In the genomic region with DNA sequence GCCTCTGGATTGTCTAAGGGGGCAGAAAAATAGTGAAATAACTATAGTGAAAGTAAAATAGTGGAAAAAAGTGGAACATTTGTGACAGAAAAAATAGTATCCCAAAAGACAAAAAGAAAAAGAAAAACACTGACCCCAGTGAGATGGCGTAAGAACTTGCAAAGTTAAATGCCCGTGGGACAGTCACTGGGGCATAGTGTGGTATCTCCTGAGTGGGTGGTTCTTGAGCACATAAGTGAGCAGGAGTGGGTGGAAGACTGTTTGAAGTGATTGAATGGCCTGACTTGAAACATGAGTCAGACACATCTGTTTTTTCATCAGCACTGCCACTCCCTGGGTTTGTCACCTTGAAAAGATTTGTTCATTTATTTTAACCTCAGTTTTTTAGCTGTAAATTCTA, we compare ENCODE assay signal across 9 cellular contexts. TPM values are rescaled to one million over a fixed set of nuclear protein-coding genes. Genes with fewer than 3 reads are reported as not detected.
A peak's percentile ranks its signal among the peaks of the same experiment; 100 is the strongest.
DNase-seq lines count a peak whose midpoint lies in the region; ATAC-seq and TF ChIP-seq lines count a peak whose summit lies in the region.
"Had no signal": no experiment of that assay in that cellular context is flagged by ENCODE, and none has a peak within 500 bp of the region (broad histone marks: within the 10 kb centered on the region; RNA-seq: fewer than 3 reads in every experiment).

No MANE protein-coding gene starts in this region.

- peak overlapping the region; percentile 100 for H3K4me3 Mint-ChIP-seq in CD8-positive, alpha-beta T cell
- H3K4me3 Mint-ChIP-seq in natural killer cell: peak overlapping the region; percentile 100

- H3K27ac Mint-ChIP-seq in CD8-positive, alpha-beta T cell: peak overlapping the region; percentile 83
- peak overlapping the region; percentile 78 to 88 for H3K27ac Mint-ChIP-seq in natural killer cell

- peaks cover 70% of the 10 kb centered on the region for H3K4me1 Mint-ChIP-seq in CD8-positive, alpha-beta T cell (ENCODE audit: low read depth)
- H3K4me1 Mint-ChIP-seq in natural killer cell: peaks cover 50 to 54% of the 10 kb centered on the region in 2 donors

- H3K27ac ChIP-seq in CD8-positive, alpha-beta T cell (ENCODE audit: low read depth, low read length): no peak overlapping the region
- H3K27ac ChIP-seq: gastrocnemius medialis had no signal

- POLR2A ChIA-PET in CD8-positive, alpha-beta T cell (lab: Charles Lee): interaction anchor here (1.4 kb wide), 1 partner anchor 23 kb away, joined by 5 read pairs; no protein-coding TSS in a partner anchor

- intact Hi-C loops in CD8-positive, alpha-beta T cell (cut with DNase I, micrococcal nuclease): loop anchor here in 1 of 2 experiments (5.0 to 10.0 kb wide), 5 partner anchors 101 to 829 kb away; partner anchors contain the start of genes ZNF429, ZNF626, ZNF708 and ZNF85
- intact Hi-C loops in natural killer cell (cut with micrococcal nuclease): loop anchor here (10.0 kb wide), 2 partner anchors 98 to 122 kb away; partner anchors contain the start of genes ZNF431 and ZNF85

- H3K27me3 Mint-ChIP-seq in CD8-positive, alpha-beta T cell (ENCODE audit: low read depth): no peaks in the 10 kb centered on the region
- H3K27me3 Mint-ChIP-seq in natural killer cell (ENCODE audit: low read depth in 2 of 2): no peaks in the 10 kb centered on the region

- peaks cover 38% of the 10 kb centered on the region for H3K4me1 ChIP-seq in CD8-positive, alpha-beta T cell (ENCODE audit: insufficient read depth, low read length)

- in situ Hi-C loops in astrocyte of the spinal cord (cut with HindIII; ENCODE audit: low sequenced_read_pairs): no loop called here

- no peaks in the 10 kb centered on the region for H3K27me3 ChIP-seq in CD8-positive, alpha-beta T cell (ENCODE audit: insufficient read depth, low read length)
- H3K27me3 ChIP-seq: gastrocnemius medialis had no signal

- no peaks in the 10 kb centered on the region for H3K9me3 Mint-ChIP-seq in CD8-positive, alpha-beta T cell
- no peaks in the 10 kb centered on the region for H3K9me3 Mint-ChIP-seq in natural killer cell

- DNase-seq in CD8-positive, alpha-beta T cell: peak in 2 of 7 experiments; percentile 14 to 22
- DNase-seq in MV-4-11 (lab: John Stamatoyannopoulos, UW) (peak; percentile 27), astrocyte of the spinal cord (ENCODE audit: low read depth, low spot score) (peak; percentile 38), natural killer cell (no peak), NCI-H1436 (lab: John Stamatoyannopoulos, UW) (no peak), medulla oblongata (ENCODE audit: extremely low spot score) (no peak)
- DNase-seq: gastrocnemius medialis had no signal

- no peak for ATAC-seq in CD8-positive, alpha-beta T cell
- ATAC-seq in natural killer cell (no peak), GM21390 (IDR thresholded peaks at IDR 0.05; ENCODE audit: unreplicated experiment) (no peak), GM18511 (IDR thresholded peaks at IDR 0.05; ENCODE audit: unreplicated experiment) (no peak)
- ATAC-seq: gastrocnemius medialis had no signal

- CTCF ChIA-PET in CD8-positive, alpha-beta T cell (lab: Charles Lee): no interaction called here

- no peaks in the 10 kb centered on the region for H3K9me3 ChIP-seq in CD8-positive, alpha-beta T cell (ENCODE audit: low read length)
- H3K9me3 ChIP-seq: gastrocnemius medialis had no signal

- no peak overlapping the region for H3K4me3 ChIP-seq in CD8-positive, alpha-beta T cell (ENCODE audit: low read depth, low read length)
- no peak overlapping the region for H3K4me3 ChIP-seq in astrocyte of the spinal cord (ENCODE audit: low read depth, low read length)
- H3K4me3 ChIP-seq: gastrocnemius medialis had no signal

- no peak for TF ChIP-seq CTCF in CD8-positive, alpha-beta T cell (IDR thresholded peaks at IDR 0.05)
- TF ChIP-seq CTCF in astrocyte of the spinal cord (IDR thresholded peaks at IDR 0.05; ENCODE audit: low read depth, low read length): no peak
- TF ChIP-seq CTCF in natural killer cell (IDR thresholded peaks at IDR 0.05): no peak

- H3K36me3 Mint-ChIP-seq in CD8-positive, alpha-beta T cell: peaks cover 62% of the 10 kb centered on the region
- peaks cover 6% of the 10 kb centered on the region for H3K36me3 Mint-ChIP-seq in natural killer cell

- peaks cover 3% of the 10 kb centered on the region for H3K36me3 ChIP-seq in CD8-positive, alpha-beta T cell (ENCODE audit: insufficient read depth, low read length)
- H3K36me3 ChIP-seq: gastrocnemius medialis had no signal

RNA-seq across cellular contexts. Expression of gene ZNF430, which starts 2.5 kb away (rescaled TPM):
- 10 to 100 TPM; 42.3 to 45.1 TPM for total RNA-seq in CD8-positive, alpha-beta T cell
- total RNA-seq in natural killer cell: 10 to 100 TPM; 32.7 to 43.0 (median 33.3) TPM

RNA-seq across cellular contexts. Expression of gene ZNF714, which starts 59.0 kb away (rescaled TPM):
- 1 to 10 TPM; 7.5 to 8.5 TPM for total RNA-seq in CD8-positive, alpha-beta T cell
- 10 to 100 TPM; 12.5 to 15.0 (median 14.7) TPM for total RNA-seq in natural killer cell

Comparison
In these comparisons a context has a peak if more than half of its experiments do, and no peak if none do; other contexts are left out.
1. DNase-seq: peak in MV-4-11 (single experiment) and astrocyte of the spinal cord (single experiment); none in natural killer cell (single experiment), NCI-H1436 (single experiment) and medulla oblongata (single experiment).